3 cellular contexts compared by ENCODE assay signal in the genomic region with DNA sequence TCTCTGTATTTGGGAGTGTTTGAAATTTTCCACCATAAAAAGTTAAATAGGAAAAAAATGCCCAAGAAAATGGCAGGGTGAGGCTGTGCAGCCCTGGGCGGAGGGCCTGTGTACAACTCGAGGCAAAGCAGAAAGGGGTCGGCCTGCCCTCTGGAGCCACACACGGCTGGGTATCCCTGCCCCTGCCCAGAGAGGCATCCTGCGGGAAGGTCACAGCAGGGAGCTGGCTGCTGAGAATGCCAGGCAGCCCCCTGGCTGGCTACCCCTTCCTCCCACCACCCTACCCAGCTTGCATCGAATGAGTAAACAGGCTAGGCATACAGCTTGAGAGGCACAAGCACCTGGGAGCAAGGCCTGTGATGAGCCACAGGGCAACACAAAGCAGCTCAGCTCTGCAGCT.
TF ChIP-seq lines count a peak whose summit lies in the region.

No MANE protein-coding gene starts in this region.

TF ChIP-seq in SK-N-SH, 30 proteins besides CTCF, POLR2A, EP300 and RAD21 (continues in another document):
- no peak for TF ChIP-seq FOXM1 (IDR thresholded peaks at IDR 0.05; ENCODE audit: low read depth)
- no peak for TF ChIP-seq NFIC (IDR thresholded peaks at IDR 0.05; ENCODE audit: borderline replicate concordance)
- no peak for TF ChIP-seq TEAD4 (IDR thresholded peaks at IDR 0.05; ENCODE audit: borderline replicate concordance, insufficient read depth)
- TF ChIP-seq CHD2 (IDR thresholded peaks at IDR 0.05; ENCODE audit: low read length, partially characterized antibody), result no peak
- TF ChIP-seq, protein P1, sequence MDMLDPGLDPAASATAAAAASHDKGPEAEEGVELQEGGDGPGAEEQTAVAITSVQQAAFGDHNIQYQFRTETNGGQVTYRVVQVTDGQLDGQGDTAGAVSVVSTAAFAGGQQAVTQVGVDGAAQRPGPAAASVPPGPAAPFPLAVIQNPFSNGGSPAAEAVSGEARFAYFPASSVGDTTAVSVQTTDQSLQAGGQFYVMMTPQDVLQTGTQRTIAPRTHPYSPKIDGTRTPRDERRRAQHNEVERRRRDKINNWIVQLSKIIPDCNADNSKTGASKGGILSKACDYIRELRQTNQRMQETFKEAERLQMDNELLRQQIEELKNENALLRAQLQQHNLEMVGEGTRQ (IDR thresholded peaks at IDR 0.05; ENCODE audit: borderline replicate concordance, low read depth, low read length), result no peak
- TF ChIP-seq GATA2 (CRISPR knock-in tag; IDR thresholded peaks at IDR 0.05), result no peak
- TF ChIP-seq FOSL2 (IDR thresholded peaks at IDR 0.05; ENCODE audit: borderline replicate concordance, low read depth), result no peak
- no peak for TF ChIP-seq RXRA (IDR thresholded peaks at IDR 0.05; ENCODE audit: borderline replicate concordance, low read depth)
- no peak for TF ChIP-seq RFX5 (IDR thresholded peaks at IDR 0.05; ENCODE audit: low read length)
- TF ChIP-seq ELF1 (IDR thresholded peaks at IDR 0.05), result no peak
- TF ChIP-seq NRF1 (IDR thresholded peaks at IDR 0.05; ENCODE audit: low read depth, low read length), result no peak
- TF ChIP-seq, protein P2, sequence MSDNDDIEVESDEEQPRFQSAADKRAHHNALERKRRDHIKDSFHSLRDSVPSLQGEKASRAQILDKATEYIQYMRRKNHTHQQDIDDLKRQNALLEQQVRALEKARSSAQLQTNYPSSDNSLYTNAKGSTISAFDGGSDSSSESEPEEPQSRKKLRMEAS (IDR thresholded peaks at IDR 0.05; ENCODE audit: low read depth), result no peak
- TF ChIP-seq, protein P3, sequence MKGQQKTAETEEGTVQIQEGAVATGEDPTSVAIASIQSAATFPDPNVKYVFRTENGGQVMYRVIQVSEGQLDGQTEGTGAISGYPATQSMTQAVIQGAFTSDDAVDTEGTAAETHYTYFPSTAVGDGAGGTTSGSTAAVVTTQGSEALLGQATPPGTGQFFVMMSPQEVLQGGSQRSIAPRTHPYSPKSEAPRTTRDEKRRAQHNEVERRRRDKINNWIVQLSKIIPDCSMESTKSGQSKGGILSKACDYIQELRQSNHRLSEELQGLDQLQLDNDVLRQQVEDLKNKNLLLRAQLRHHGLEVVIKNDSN (IDR thresholded peaks at IDR 0.05; ENCODE audit: borderline replicate concordance, low read depth), result no peak
- TF ChIP-seq, protein P4, sequence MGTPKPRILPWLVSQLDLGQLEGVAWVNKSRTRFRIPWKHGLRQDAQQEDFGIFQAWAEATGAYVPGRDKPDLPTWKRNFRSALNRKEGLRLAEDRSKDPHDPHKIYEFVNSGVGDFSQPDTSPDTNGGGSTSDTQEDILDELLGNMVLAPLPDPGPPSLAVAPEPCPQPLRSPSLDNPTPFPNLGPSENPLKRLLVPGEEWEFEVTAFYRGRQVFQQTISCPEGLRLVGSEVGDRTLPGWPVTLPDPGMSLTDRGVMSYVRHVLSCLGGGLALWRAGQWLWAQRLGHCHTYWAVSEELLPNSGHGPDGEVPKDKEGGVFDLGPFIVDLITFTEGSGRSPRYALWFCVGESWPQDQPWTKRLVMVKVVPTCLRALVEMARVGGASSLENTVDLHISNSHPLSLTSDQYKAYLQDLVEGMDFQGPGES (IDR thresholded peaks at IDR 0.05; ENCODE audit: low read depth, low read length), result no peak
- TF ChIP-seq MEF2A (IDR thresholded peaks at IDR 0.05; ENCODE audit: borderline replicate concordance, low read depth), result no peak
- TF ChIP-seq, protein P5, sequence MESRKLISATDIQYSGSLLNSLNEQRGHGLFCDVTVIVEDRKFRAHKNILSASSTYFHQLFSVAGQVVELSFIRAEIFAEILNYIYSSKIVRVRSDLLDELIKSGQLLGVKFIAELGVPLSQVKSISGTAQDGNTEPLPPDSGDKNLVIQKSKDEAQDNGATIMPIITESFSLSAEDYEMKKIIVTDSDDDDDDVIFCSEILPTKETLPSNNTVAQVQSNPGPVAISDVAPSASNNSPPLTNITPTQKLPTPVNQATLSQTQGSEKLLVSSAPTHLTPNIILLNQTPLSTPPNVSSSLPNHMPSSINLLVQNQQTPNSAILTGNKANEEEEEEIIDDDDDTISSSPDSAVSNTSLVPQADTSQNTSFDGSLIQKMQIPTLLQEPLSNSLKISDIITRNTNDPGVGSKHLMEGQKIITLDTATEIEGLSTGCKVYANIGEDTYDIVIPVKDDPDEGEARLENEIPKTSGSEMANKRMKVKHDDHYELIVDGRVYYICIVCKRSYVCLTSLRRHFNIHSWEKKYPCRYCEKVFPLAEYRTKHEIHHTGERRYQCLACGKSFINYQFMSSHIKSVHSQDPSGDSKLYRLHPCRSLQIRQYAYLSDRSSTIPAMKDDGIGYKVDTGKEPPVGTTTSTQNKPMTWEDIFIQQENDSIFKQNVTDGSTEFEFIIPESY (IDR thresholded peaks at IDR 0.05; ENCODE audit: borderline replicate concordance, low read depth), result no peak
- no peak for TF ChIP-seq SIN3A (IDR thresholded peaks at IDR 0.05; ENCODE audit: borderline replicate concordance, low read depth, low read length)

TF ChIP-seq in SK-N-SH treated with all-trans-retinoic acid at 6 μM for 48 hours, 23 proteins besides CTCF, POLR2A, EP300 and RAD21:
- no peak for TF ChIP-seq ESRRG (CRISPR knock-in tag; IDR thresholded peaks at IDR 0.05)

TF ChIP-seq in IMR-90, 13 proteins besides CTCF, POLR2A, EP300 and RAD21:
- TF ChIP-seq, protein P6, sequence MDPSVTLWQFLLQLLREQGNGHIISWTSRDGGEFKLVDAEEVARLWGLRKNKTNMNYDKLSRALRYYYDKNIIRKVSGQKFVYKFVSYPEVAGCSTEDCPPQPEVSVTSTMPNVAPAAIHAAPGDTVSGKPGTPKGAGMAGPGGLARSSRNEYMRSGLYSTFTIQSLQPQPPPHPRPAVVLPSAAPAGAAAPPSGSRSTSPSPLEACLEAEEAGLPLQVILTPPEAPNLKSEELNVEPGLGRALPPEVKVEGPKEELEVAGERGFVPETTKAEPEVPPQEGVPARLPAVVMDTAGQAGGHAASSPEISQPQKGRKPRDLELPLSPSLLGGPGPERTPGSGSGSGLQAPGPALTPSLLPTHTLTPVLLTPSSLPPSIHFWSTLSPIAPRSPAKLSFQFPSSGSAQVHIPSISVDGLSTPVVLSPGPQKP (IDR thresholded peaks at IDR 0.05; ENCODE audit: borderline replicate concordance, low read depth, low read length), result no peak
- TF ChIP-seq MAZ (IDR thresholded peaks at IDR 0.05; ENCODE audit: borderline replicate concordance, low read depth, low read length) (no peak), BHLHE40 (IDR thresholded peaks at IDR 0.05; ENCODE audit: low read depth, low read length) (no peak), MXI1 (IDR thresholded peaks at IDR 0.05; ENCODE audit: borderline replicate concordance, low read depth, low read length) (no peak), RCOR1 (IDR thresholded peaks at IDR 0.05; ENCODE audit: insufficient replicate concordance, low read length) (no peak), MAFK (IDR thresholded peaks at IDR 0.05; ENCODE audit: low read depth, low read length) (no peak), NFE2L2 (IDR thresholded peaks at IDR 0.05; ENCODE audit: low read depth, low read length) (no peak), RFX5 (IDR thresholded peaks at IDR 0.05; ENCODE audit: low read depth, low read length) (no peak), CHD1 (IDR thresholded peaks at IDR 0.05; ENCODE audit: low read depth, low read length) (no peak), CEBPB (IDR thresholded peaks at IDR 0.05; ENCODE audit: low read depth, low read length) (no peak), SMC3 (IDR thresholded peaks at IDR 0.05; ENCODE audit: low read depth, low read length) (no peak), FOS (IDR thresholded peaks at IDR 0.05; ENCODE audit: low read depth, low read length) (no peak)
- TF ChIP-seq, protein P1 (IDR thresholded peaks at IDR 0.05; ENCODE audit: low read depth, low read length), result no peak
